In the genomic region with DNA sequence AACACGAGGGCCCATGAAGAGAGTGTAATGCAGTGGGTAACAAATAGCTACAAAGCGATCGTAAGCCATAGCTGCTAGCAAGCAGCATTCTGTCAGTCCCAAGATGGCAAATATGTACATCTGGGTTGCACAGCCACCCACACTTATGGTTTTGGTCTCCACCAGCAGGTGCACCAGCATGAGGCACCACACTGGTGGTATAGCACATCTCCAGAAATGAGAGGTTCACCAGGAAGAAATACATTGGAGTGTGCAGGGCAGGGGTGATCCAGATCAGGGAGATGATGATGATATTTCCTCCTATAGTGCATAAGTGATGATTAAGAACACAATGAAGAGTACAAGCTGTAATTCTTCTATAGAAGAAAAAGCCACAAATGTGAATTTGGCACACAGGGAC, we compare ENCODE assay signal across 1 cellular context.
TF ChIP-seq lines count a peak whose summit lies in the region.

No MANE protein-coding gene starts in this region.

TF ChIP-seq in H1, 55 proteins besides CTCF, POLR2A, EP300 and RAD21:
- TF ChIP-seq BCL11A (IDR thresholded peaks at IDR 0.05; ENCODE audit: low read depth in 2 of 2, low read length in 2 of 2), result no peak
- TF ChIP-seq, protein P1, sequence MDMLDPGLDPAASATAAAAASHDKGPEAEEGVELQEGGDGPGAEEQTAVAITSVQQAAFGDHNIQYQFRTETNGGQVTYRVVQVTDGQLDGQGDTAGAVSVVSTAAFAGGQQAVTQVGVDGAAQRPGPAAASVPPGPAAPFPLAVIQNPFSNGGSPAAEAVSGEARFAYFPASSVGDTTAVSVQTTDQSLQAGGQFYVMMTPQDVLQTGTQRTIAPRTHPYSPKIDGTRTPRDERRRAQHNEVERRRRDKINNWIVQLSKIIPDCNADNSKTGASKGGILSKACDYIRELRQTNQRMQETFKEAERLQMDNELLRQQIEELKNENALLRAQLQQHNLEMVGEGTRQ (IDR thresholded peaks at IDR 0.05; ENCODE audit: low read length), result no peak
- TF ChIP-seq HDAC2 (IDR thresholded peaks at IDR 0.05; ENCODE audit: borderline replicate concordance in 1 of 2, low read depth in 2 of 2, low read length in 2 of 2), result no peak
- TF ChIP-seq CTBP2 (IDR thresholded peaks at IDR 0.05; ENCODE audit: borderline replicate concordance, insufficient read depth, insufficient read length, low read length), result no peak
- no peak for TF ChIP-seq JUND (IDR thresholded peaks at IDR 0.05; ENCODE audit: low read length)
- TF ChIP-seq RNF2 (IDR thresholded peaks at IDR 0.05; ENCODE audit: borderline replicate concordance, low read depth, low read length, missing control alignments, poor library complexity, severe bottlenecking), result no peak
- no peak for TF ChIP-seq EGR1 (IDR thresholded peaks at IDR 0.05; ENCODE audit: borderline replicate concordance, low read depth, low read length)
- no peak for TF ChIP-seq BRCA1 (IDR thresholded peaks at IDR 0.05; ENCODE audit: low read depth, low read length)
- no peak for TF ChIP-seq GABPA (IDR thresholded peaks at IDR 0.05; ENCODE audit: borderline replicate concordance, insufficient read depth, low read length)
- TF ChIP-seq KDM5A (IDR thresholded peaks at IDR 0.05; ENCODE audit: low read length), result no peak
- TF ChIP-seq POLR2AphosphoS5 (IDR thresholded peaks at IDR 0.05; ENCODE audit: low read depth, low read length), result no peak
- TF ChIP-seq KDM4A (IDR thresholded peaks at IDR 0.05; ENCODE audit: low read depth, low read length, severe bottlenecking), result no peak
- no peak for TF ChIP-seq TAF7 (optimal IDR thresholded peaks at IDR 0.05; ENCODE audit: borderline replicate concordance, low read depth, low read length)
- no peak for TF ChIP-seq SRF (IDR thresholded peaks at IDR 0.05; ENCODE audit: low read depth, low read length)
- TF ChIP-seq SP1 (IDR thresholded peaks at IDR 0.05; ENCODE audit: low read depth, low read length), result no peak
- no peak for TF ChIP-seq SIN3A (conservative IDR thresholded peaks at IDR 0.05 in 1 of 2, IDR thresholded peaks at IDR 0.05 in 1 of 2; ENCODE audit: low read depth in 1 of 2, low read length in 2 of 2)
- no peak for TF ChIP-seq MAFK (IDR thresholded peaks at IDR 0.05; ENCODE audit: low read depth, low read length)
TF ChIP-seq in H1: peak in this region for 0.
